ENCODE assay signal across 1 cellular context in genomic region chr3:127488740-127489139, GRCh38.
TF ChIP-seq lines count a peak whose summit lies in the region.

No MANE protein-coding gene starts in this region.

TF ChIP-seq in HepG2, 621 proteins besides CTCF, POLR2A, EP300 and RAD21 (continued from another document):
- TF ChIP-seq ZMAT5 (CRISPR knock-in tag; IDR thresholded peaks at IDR 0.05; ENCODE audit: borderline replicate concordance, low read depth) (no peak), ZBTB39 (CRISPR knock-in tag; IDR thresholded peaks at IDR 0.05) (no peak), ZSCAN29 (CRISPR knock-in tag; conservative IDR thresholded peaks at IDR 0.05) (no peak)
